Comparison of ENCODE assay signal across 21 cellular contexts in genomic region chr6:121724576-121724975, GRCh38.
DNase-seq lines count a peak whose midpoint lies in the region; ATAC-seq and TF ChIP-seq lines count a peak whose summit lies in the region.
"Had no signal": no experiment of that assay in that cellular context is flagged by ENCODE, and none has a peak within 500 bp of the region (broad histone marks: within the 10 kb centered on the region; RNA-seq: fewer than 3 reads in every experiment).

No MANE protein-coding gene starts in this region.

- no peaks in the 10 kb centered on the region for H3K27me3 Mint-ChIP-seq in endothelial cell (ENCODE audit: unreplicated experiment)
- H3K27me3 Mint-ChIP-seq: B cell; CD4-positive, CD25-positive, alpha-beta regulatory T cell had no signal

- H3K27ac Mint-ChIP-seq in endothelial cell (ENCODE audit: unreplicated experiment): peak overlapping the region; percentile 85
- H3K27ac Mint-ChIP-seq: B cell; CD4-positive, CD25-positive, alpha-beta regulatory T cell; CD8-positive, alpha-beta T cell; HFFc6 had no signal

- H3K27ac ChIP-seq in left ventricle myocardium inferior (replicated peaks): peak overlapping the region; percentile 47
- peak overlapping the region in 5 of 12 donors; percentile 23 to 47 (median 46) for H3K27ac ChIP-seq in heart left ventricle
- peak overlapping the region; percentile 17 for H3K27ac ChIP-seq in psoas muscle
- H3K27ac ChIP-seq: 22Rv1, BLaER1, C4-2B had no signal

- H3K4me3 Mint-ChIP-seq in endothelial cell (ENCODE audit: unreplicated experiment): no peak overlapping the region
- H3K4me3 Mint-ChIP-seq: B cell; CD4-positive, CD25-positive, alpha-beta regulatory T cell; CD8-positive, alpha-beta T cell; HFFc6 had no signal

- intact Hi-C loops in left ventricle myocardium inferior (cut with micrococcal nuclease): no loop called here
- intact Hi-C loops in heart left ventricle (cut with DNase I): loop anchor here in 2 of 10 donors (5.0 kb wide), 1 partner anchor 72 kb away; no protein-coding TSS in a partner anchor
- intact Hi-C loops in psoas muscle (cut with DNase I): no loop called here

- H3K4me1 ChIP-seq in left ventricle myocardium inferior (peaks cover 18% of the 10 kb centered on the region), heart left ventricle (peaks cover 0 to 15% (median 1%) of the 10 kb centered on the region in 12 donors), psoas muscle (no peaks in the 10 kb centered on the region)
- H3K4me1 ChIP-seq: BLaER1, Caco-2, HAP-1 had no signal

- H3K36me3 ChIP-seq in left ventricle myocardium inferior: no peaks in the 10 kb centered on the region
- H3K36me3 ChIP-seq in heart left ventricle: no peaks in the 10 kb centered on the region
- no peaks in the 10 kb centered on the region for H3K36me3 ChIP-seq in psoas muscle (ENCODE audit: insufficient read depth in 1 of 2, low read depth in 1 of 2)
- H3K36me3 ChIP-seq: BLaER1, HAP-1 had no signal

- no peak for ATAC-seq in heart left ventricle
- ATAC-seq in psoas muscle: no peak
- ATAC-seq in HG03025 (IDR thresholded peaks at IDR 0.05; ENCODE audit: low FRiP score, unreplicated experiment): no peak
- ATAC-seq: CD8-positive, alpha-beta T cell; GM12878 had no signal

- DNase-seq in left ventricle myocardium inferior: no peak
- DNase-seq in heart left ventricle: no peak
- no peak for DNase-seq in endothelial cell (ENCODE audit: low spot score)
- no peak for DNase-seq in psoas muscle
- DNase-seq in NCI-H524 treated with DMSO at 0.1 percent for 48 hours (lab: John Stamatoyannopoulos, UW): no peak
- no peak for DNase-seq in Kasumi-1 (lab: John Stamatoyannopoulos, UW)
- DNase-seq: Caco-2; CD4-positive, CD25-positive, alpha-beta regulatory T cell; CD8-positive, alpha-beta T cell; DMS153; EL; GDM1; GOT3; HFFc6 had no signal

- H3K27me3 ChIP-seq in left ventricle myocardium inferior (ENCODE audit: low read depth): no peaks in the 10 kb centered on the region
- no peaks in the 10 kb centered on the region for H3K27me3 ChIP-seq in heart left ventricle
- no peaks in the 10 kb centered on the region for H3K27me3 ChIP-seq in psoas muscle (ENCODE audit: insufficient read depth in 3 of 3, low read length in 2 of 3)
- H3K27me3 ChIP-seq: BLaER1 had no signal

- no peak overlapping the region for H3K4me3 ChIP-seq in left ventricle myocardium inferior
- no peak overlapping the region for H3K4me3 ChIP-seq in heart left ventricle
- no peak overlapping the region for H3K4me3 ChIP-seq in psoas muscle
- H3K4me3 ChIP-seq: BLaER1, GM12878, HAP-1 had no signal

- WGBS in heart left ventricle, 4 donors: 53 to 68% (median 66%) methylated on average over 2 of the region's 2 CpGs
- WGBS in psoas muscle, 3 donors: 46 to 52% (median 47%) methylated on average over 2 of the region's 2 CpGs

- H3K9me3 ChIP-seq in left ventricle myocardium inferior (replicated peaks) (peaks cover 14% of the 10 kb centered on the region), heart left ventricle (peaks cover 0 to 13% (median 0%) of the 10 kb centered on the region in 12 donors), psoas muscle (peaks cover 12% of the 10 kb centered on the region)
- H3K9me3 ChIP-seq: Caco-2, HAP-1 had no signal

- H3K9me3 Mint-ChIP-seq in endothelial cell (ENCODE audit: unreplicated experiment): no peaks in the 10 kb centered on the region
- H3K9me3 Mint-ChIP-seq: HFFc6 had no signal

- H3K4me1 Mint-ChIP-seq in endothelial cell (ENCODE audit: unreplicated experiment): peaks cover 12% of the 10 kb centered on the region
- H3K4me1 Mint-ChIP-seq: B cell; CD4-positive, CD25-positive, alpha-beta regulatory T cell had no signal

- TF ChIP-seq POLR2A in heart left ventricle (IDR thresholded peaks at IDR 0.05): no peak

- no peaks in the 10 kb centered on the region for H3K36me3 Mint-ChIP-seq in endothelial cell (ENCODE audit: low read depth, unreplicated experiment)
- H3K36me3 Mint-ChIP-seq: CD4-positive, CD25-positive, alpha-beta regulatory T cell; CD8-positive, alpha-beta T cell had no signal

- TF ChIP-seq CTCF in left ventricle myocardium inferior (IDR thresholded peaks at IDR 0.05; ENCODE audit: borderline replicate concordance) (no peak), heart left ventricle (IDR thresholded peaks at IDR 0.05) (no peak), endothelial cell (IDR thresholded peaks at IDR 0.05; ENCODE audit: unreplicated experiment) (no peak), psoas muscle (IDR thresholded peaks at IDR 0.05) (no peak)
